In the genomic region with DNA sequence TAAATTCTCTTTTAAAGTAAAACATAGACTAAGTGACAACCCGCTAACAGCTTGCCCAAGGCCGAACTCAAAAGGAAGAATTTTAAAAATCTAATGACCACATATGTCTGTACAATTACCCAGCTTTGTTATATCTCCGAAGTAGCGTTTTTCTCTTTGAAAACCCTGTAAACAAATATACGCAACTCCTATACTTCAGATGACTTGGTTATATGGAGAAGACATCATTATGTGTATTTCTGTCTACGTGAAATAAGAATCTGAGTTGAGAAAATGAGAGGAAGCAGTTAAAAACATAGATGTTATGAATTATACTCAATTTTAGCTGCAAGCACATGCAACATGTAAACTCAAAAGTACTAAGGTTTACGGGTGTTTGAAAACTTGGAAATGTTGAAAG, we compare ENCODE assay signal across 2 cellular contexts.
TF ChIP-seq lines count a peak whose summit lies in the region.

No MANE protein-coding gene starts in this region.

TF ChIP-seq in liver, 16 proteins besides CTCF, POLR2A, EP300 and RAD21:
- TF ChIP-seq, protein P1, sequence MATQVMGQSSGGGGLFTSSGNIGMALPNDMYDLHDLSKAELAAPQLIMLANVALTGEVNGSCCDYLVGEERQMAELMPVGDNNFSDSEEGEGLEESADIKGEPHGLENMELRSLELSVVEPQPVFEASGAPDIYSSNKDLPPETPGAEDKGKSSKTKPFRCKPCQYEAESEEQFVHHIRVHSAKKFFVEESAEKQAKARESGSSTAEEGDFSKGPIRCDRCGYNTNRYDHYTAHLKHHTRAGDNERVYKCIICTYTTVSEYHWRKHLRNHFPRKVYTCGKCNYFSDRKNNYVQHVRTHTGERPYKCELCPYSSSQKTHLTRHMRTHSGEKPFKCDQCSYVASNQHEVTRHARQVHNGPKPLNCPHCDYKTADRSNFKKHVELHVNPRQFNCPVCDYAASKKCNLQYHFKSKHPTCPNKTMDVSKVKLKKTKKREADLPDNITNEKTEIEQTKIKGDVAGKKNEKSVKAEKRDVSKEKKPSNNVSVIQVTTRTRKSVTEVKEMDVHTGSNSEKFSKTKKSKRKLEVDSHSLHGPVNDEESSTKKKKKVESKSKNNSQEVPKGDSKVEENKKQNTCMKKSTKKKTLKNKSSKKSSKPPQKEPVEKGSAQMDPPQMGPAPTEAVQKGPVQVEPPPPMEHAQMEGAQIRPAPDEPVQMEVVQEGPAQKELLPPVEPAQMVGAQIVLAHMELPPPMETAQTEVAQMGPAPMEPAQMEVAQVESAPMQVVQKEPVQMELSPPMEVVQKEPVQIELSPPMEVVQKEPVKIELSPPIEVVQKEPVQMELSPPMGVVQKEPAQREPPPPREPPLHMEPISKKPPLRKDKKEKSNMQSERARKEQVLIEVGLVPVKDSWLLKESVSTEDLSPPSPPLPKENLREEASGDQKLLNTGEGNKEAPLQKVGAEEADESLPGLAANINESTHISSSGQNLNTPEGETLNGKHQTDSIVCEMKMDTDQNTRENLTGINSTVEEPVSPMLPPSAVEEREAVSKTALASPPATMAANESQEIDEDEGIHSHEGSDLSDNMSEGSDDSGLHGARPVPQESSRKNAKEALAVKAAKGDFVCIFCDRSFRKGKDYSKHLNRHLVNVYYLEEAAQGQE (IDR thresholded peaks at IDR 0.05), result no peak
- TF ChIP-seq EGR1 (IDR thresholded peaks at IDR 0.05; ENCODE audit: low read depth in 2 of 2) (no peak), ATF3 (IDR thresholded peaks at IDR 0.05) (no peak), YY1 (IDR thresholded peaks at IDR 0.05) (no peak), NR2F2 (IDR thresholded peaks at IDR 0.05) (no peak), FOXA1 (IDR thresholded peaks at IDR 0.05) (no peak), FOXA2 (IDR thresholded peaks at IDR 0.05) (no peak), TAF1 (conservative IDR thresholded peaks at IDR 0.05) (no peak), HNF4A (conservative IDR thresholded peaks at IDR 0.05) (no peak)
TF ChIP-seq in liver: peak in this region for 0.

TF ChIP-seq in HepG2, 621 proteins besides CTCF, POLR2A, EP300 and RAD21 (continued from another document):
- TF ChIP-seq MNT (IDR thresholded peaks at IDR 0.05) (no peak), ZBTB1 (CRISPR knock-in tag; IDR thresholded peaks at IDR 0.05; ENCODE audit: borderline replicate concordance) (no peak)
TF ChIP-seq in HepG2: peak in this region for 0.
